Comparison of ENCODE assay signal across 8 cellular contexts in genomic region chr15:40925863-40926658, GRCh38. TPM values are rescaled to one million over a fixed set of nuclear protein-coding genes. Genes with fewer than 3 reads are reported as not detected.
DNase-seq lines count a peak whose midpoint lies in the region; ATAC-seq and TF ChIP-seq lines count a peak whose summit lies in the region.

No MANE protein-coding gene starts in this region.

- H4K8ac ChIP-seq in IMR-90 (ENCODE audit: low read depth in 2 of 2, low read length in 2 of 2): no peak overlapping the region

- no peak overlapping the region for H3K4ac ChIP-seq in IMR-90 (ENCODE audit: low read depth, low read length)

- H3K27ac ChIP-seq in IMR-90 (ENCODE audit: insufficient read depth, low read length): no peak overlapping the region
- no peak overlapping the region for H3K27ac ChIP-seq in brain microvascular endothelial cell
- no peak overlapping the region for H3K27ac ChIP-seq in mesodermal cell (ENCODE audit: low read depth, low read length, severe bottlenecking)

- no TSS peak for BruUV-seq in IMR-90 (replicated peaks; lab: Mats Ljungman, UMichigan)

- peaks cover 19% of the 10 kb centered on the region for H4K20me1 ChIP-seq in IMR-90 (ENCODE audit: insufficient read depth, low read length)

- no peaks in the 10 kb centered on the region for H3K9me3 ChIP-seq in IMR-90 (ENCODE audit: control insufficient read depth, insufficient read depth, low read length)
- H3K9me3 ChIP-seq in mesodermal cell (ENCODE audit: control insufficient read depth, low read length): no peaks in the 10 kb centered on the region

- H3K36me3 ChIP-seq in IMR-90 (ENCODE audit: control insufficient read depth, insufficient read depth, low read length): no peaks in the 10 kb centered on the region
- H3K36me3 ChIP-seq in brain microvascular endothelial cell (replicated peaks): no peaks in the 10 kb centered on the region
- no peaks in the 10 kb centered on the region for H3K36me3 ChIP-seq in mesodermal cell (ENCODE audit: control insufficient read depth, insufficient read depth, low read length)

- POLR2A ChIA-PET in IMR-90 (lab: Charles Lee; ENCODE audit: unreplicated experiment): no interaction called here

- intact Hi-C loops in IMR-90 (cut with micrococcal nuclease): no loop called here

- H3K56ac ChIP-seq in IMR-90 (ENCODE audit: extremely low read depth, insufficient read depth, low read length): no peak overlapping the region

- CTCF ChIA-PET in IMR-90 (lab: Yijun Ruan, JAX): no interaction called here

- TF ChIP-seq POLR2A in IMR-90 (IDR thresholded peaks at IDR 0.05; ENCODE audit: low read depth, low read length): no peak

- H3K4me3 ChIP-seq in IMR-90 (ENCODE audit: insufficient read depth, low read depth, low read length) (no peak overlapping the region; the same call in 1 of the 2 replicates), brain microvascular endothelial cell (ENCODE audit: low read depth, low read length) (peak overlapping the region; percentile 22), mesodermal cell (ENCODE audit: extremely low read depth, insufficient read depth, low read length, poor library complexity, severe bottlenecking) (peak overlapping the region; percentile 22)

- H2BK20ac ChIP-seq in IMR-90 (ENCODE audit: low read depth, low read length): no peak overlapping the region

- H3K23ac ChIP-seq in IMR-90 (ENCODE audit: low read depth, low read length): no peak overlapping the region

- DNase-seq in AG20443 (ENCODE audit: low spot score) (peak; percentile 48), IMR-90 (no peak), brain microvascular endothelial cell (no peak), H4 (ENCODE audit: low spot score) (no peak), iPS-NIHi7 (ENCODE audit: extremely low spot score) (no peak)
- DNase-seq in stimulated activated CD4-positive, alpha-beta T cell treated with anti-CD3 and anti-CD28 coated beads, Interleukin-2, amount 100 ng/mL, for 48 hours: no peak

- H2AK5ac ChIP-seq in IMR-90 (ENCODE audit: low read depth, low read length): no peak overlapping the region

- no peak overlapping the region for H3K18ac ChIP-seq in IMR-90 (ENCODE audit: low read depth, low read length)

- peak overlapping the region; percentile 82 for H2AFZ ChIP-seq in IMR-90 (replicated peaks; ENCODE audit: low read length, poor library complexity)

- H3K14ac ChIP-seq in IMR-90 (replicated peaks; ENCODE audit: low read depth, low read length): no peak overlapping the region

- H3K4me1 ChIP-seq in IMR-90 (ENCODE audit: control insufficient read depth, insufficient read depth, low read length) (peaks cover 9% of the 10 kb centered on the region), mesodermal cell (ENCODE audit: control insufficient read depth, insufficient read depth, low read length, poor library complexity, severe bottlenecking) (peaks cover 32% of the 10 kb centered on the region)

- H2BK15ac ChIP-seq in IMR-90 (ENCODE audit: low read depth, low read length): no peak overlapping the region

- peak overlapping the region; percentile 26; the same call in 1 of the 2 replicates for H3K4me2 ChIP-seq in IMR-90 (ENCODE audit: low read depth, low read length)

- no peak for TF ChIP-seq RAD21 in IMR-90 (IDR thresholded peaks at IDR 0.05; ENCODE audit: low read length)

- 18% methylated on average over 25 of the region's 61 CpGs; no CpG with 5 or more reads in 1 of the 2 experiments for WGBS in IMR-90 (ENCODE audit: extremely low coverage in 2 of 2, insufficient read length in 1 of 2), 2 experiments
- WGBS in mesodermal cell (ENCODE audit: insufficient coverage in 2 of 2), 2 experiments: 2% methylated on average over 50 to 52 of the region's 61 CpGs

- no peak overlapping the region for H4K5ac ChIP-seq in IMR-90 (ENCODE audit: low read depth, low read length)

- dilution Hi-C loops in IMR-90 (cut with HindIII; ENCODE audit: low sequenced_read_pairs, unreplicated experiment): no loop called here

- H2BK5ac ChIP-seq in IMR-90 (ENCODE audit: low read depth, low read length, poor library complexity, severe bottlenecking): no peak overlapping the region

- H3K9me1 ChIP-seq in IMR-90 (ENCODE audit: insufficient read depth, low read length): no peaks in the 10 kb centered on the region

- no peak overlapping the region for H4K91ac ChIP-seq in IMR-90 (ENCODE audit: insufficient read depth, low read depth, low read length)

- in situ Hi-C loops in IMR-90 (cut with MboI; ENCODE audit: low sequenced_read_pairs): no loop called here
- in situ Hi-C loops in brain microvascular endothelial cell (cut with HindIII; ENCODE audit: low pct_ligation_motif_present, low sequenced_read_pairs): no loop called here

- no peak for TF ChIP-seq CTCF in IMR-90 (conservative IDR thresholded peaks at IDR 0.05; ENCODE audit: low read depth, low read length)
- no peak for TF ChIP-seq CTCF in brain microvascular endothelial cell (IDR thresholded peaks at IDR 0.05; ENCODE audit: low read depth, low read length, missing control alignments)

- no peak overlapping the region for H2AK9ac ChIP-seq in IMR-90 (replicated peaks; ENCODE audit: low read depth, low read length, poor library complexity)

- no peak overlapping the region for H3K9ac ChIP-seq in IMR-90 (ENCODE audit: low read depth, low read length)

- ATAC-seq in IMR-90 (ENCODE audit: low read depth) (no peak; the same call in 1 of the 2 replicates), HG02852 (IDR thresholded peaks at IDR 0.05; ENCODE audit: unreplicated experiment) (no peak)

- H3K79me1 ChIP-seq in IMR-90 (ENCODE audit: low read depth in 1 of 2, low read length in 2 of 2): peaks cover 0 to 12% of the 10 kb centered on the region in 2 experiments; a peak in 2 of 4 replicates

- peaks cover 26% of the 10 kb centered on the region for H3K27me3 ChIP-seq in IMR-90 (ENCODE audit: control insufficient read depth, insufficient read depth, low read length)
- H3K27me3 ChIP-seq in brain microvascular endothelial cell (replicated peaks): peaks cover 40% of the 10 kb centered on the region

- H2BK120ac ChIP-seq in IMR-90 (ENCODE audit: low read depth, low read length): no peak overlapping the region

TF ChIP-seq in IMR-90, 13 proteins besides CTCF, POLR2A, EP300 and RAD21 (continues in another document):
- TF ChIP-seq CEBPB (IDR thresholded peaks at IDR 0.05; ENCODE audit: low read depth, low read length) (no peak), RFX5 (IDR thresholded peaks at IDR 0.05; ENCODE audit: low read depth, low read length) (no peak), NFE2L2 (IDR thresholded peaks at IDR 0.05; ENCODE audit: low read depth, low read length) (no peak), MAFK (IDR thresholded peaks at IDR 0.05; ENCODE audit: low read depth, low read length) (no peak), SMC3 (IDR thresholded peaks at IDR 0.05; ENCODE audit: low read depth, low read length) (no peak), RCOR1 (IDR thresholded peaks at IDR 0.05; ENCODE audit: insufficient replicate concordance, low read length) (no peak), FOS (IDR thresholded peaks at IDR 0.05; ENCODE audit: low read depth, low read length) (no peak), MXI1 (IDR thresholded peaks at IDR 0.05; ENCODE audit: borderline replicate concordance, low read depth, low read length) (no peak), CHD1 (IDR thresholded peaks at IDR 0.05; ENCODE audit: low read depth, low read length) (no peak), MAZ (IDR thresholded peaks at IDR 0.05; ENCODE audit: borderline replicate concordance, low read depth, low read length) (no peak), BHLHE40 (IDR thresholded peaks at IDR 0.05; ENCODE audit: low read depth, low read length) (no peak)
- TF ChIP-seq, protein P1, sequence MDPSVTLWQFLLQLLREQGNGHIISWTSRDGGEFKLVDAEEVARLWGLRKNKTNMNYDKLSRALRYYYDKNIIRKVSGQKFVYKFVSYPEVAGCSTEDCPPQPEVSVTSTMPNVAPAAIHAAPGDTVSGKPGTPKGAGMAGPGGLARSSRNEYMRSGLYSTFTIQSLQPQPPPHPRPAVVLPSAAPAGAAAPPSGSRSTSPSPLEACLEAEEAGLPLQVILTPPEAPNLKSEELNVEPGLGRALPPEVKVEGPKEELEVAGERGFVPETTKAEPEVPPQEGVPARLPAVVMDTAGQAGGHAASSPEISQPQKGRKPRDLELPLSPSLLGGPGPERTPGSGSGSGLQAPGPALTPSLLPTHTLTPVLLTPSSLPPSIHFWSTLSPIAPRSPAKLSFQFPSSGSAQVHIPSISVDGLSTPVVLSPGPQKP (IDR thresholded peaks at IDR 0.05; ENCODE audit: borderline replicate concordance, low read depth, low read length): no peak

RNA-seq across cellular contexts. Expression of gene DLL4, which starts 3.1 kb away (rescaled TPM):
- 1.7 and 1.8 TPM in 2 replicates for total RNA-seq in IMR-90 (2012; rRNA removed)
- polyA plus RNA-seq in IMR-90 (2012; rRNA removed): 3.4 and 3.6 TPM in 2 replicates
- polyA plus RNA-seq in IMR-90 (2012; cell fraction: cytosol; rRNA removed): 2.3 and 2.9 TPM in 2 replicates
- polyA plus RNA-seq in IMR-90 (2012; cell fraction: nucleus; rRNA removed; ENCODE audit: low replicate concordance): 2.4 and 5.1 TPM in 2 replicates
- polyA plus RNA-seq in mesodermal cell (2013, experiment 1 of 2): 51.5 TPM
- polyA plus RNA-seq in mesodermal cell (2013, experiment 2 of 2): 31.4 TPM
- 0.10 TPM in 1 of 2 replicates, not detected in the other for total RNA-seq in H4 (2014; rRNA removed; shearing (Covaris generic))

RNA-seq across cellular contexts. Expression of gene CHAC1, which starts 27.2 kb away (rescaled TPM):
- total RNA-seq in IMR-90 (2012; rRNA removed): 41.9 and 51.3 TPM in 2 replicates
- 72.5 and 77.8 TPM in 2 replicates for polyA plus RNA-seq in IMR-90 (2012; rRNA removed)
- polyA plus RNA-seq in IMR-90 (2012; cell fraction: cytosol; rRNA removed): 40.3 and 108 TPM in 2 replicates
- 31.6 and 74.8 TPM in 2 replicates for polyA plus RNA-seq in IMR-90 (2012; cell fraction: nucleus; rRNA removed; ENCODE audit: low replicate concordance)
- 18.9 TPM for polyA plus RNA-seq in mesodermal cell (2013, experiment 1 of 2)
- 18.7 TPM for polyA plus RNA-seq in mesodermal cell (2013, experiment 2 of 2)
- total RNA-seq in H4 (2014; rRNA removed; shearing (Covaris generic)): 28.0 and 35.4 TPM in 2 replicates

RNA-seq across cellular contexts. Expression of gene VPS18, which starts 31.8 kb away (rescaled TPM):
- total RNA-seq in IMR-90 (2012; rRNA removed): 30.0 and 32.3 TPM in 2 replicates
- polyA plus RNA-seq in IMR-90 (2012; rRNA removed): 19.3 and 20.8 TPM in 2 replicates
- polyA plus RNA-seq in IMR-90 (2012; cell fraction: cytosol; rRNA removed): 15.0 and 19.5 TPM in 2 replicates
- 15.5 and 29.3 TPM in 2 replicates for polyA plus RNA-seq in IMR-90 (2012; cell fraction: nucleus; rRNA removed; ENCODE audit: low replicate concordance)
- 15.4 TPM for polyA plus RNA-seq in mesodermal cell (2013, experiment 1 of 2)
- 14.4 TPM for polyA plus RNA-seq in mesodermal cell (2013, experiment 2 of 2)
- 13.3 and 18.5 TPM in 2 replicates for total RNA-seq in H4 (2014; rRNA removed; shearing (Covaris generic))

RNA-seq across cellular contexts. Expression of gene RHOV, which starts 52.0 kb away (rescaled TPM):
- not detected in 2 replicates for total RNA-seq in IMR-90 (2012; rRNA removed)
- 0.07 and 0.10 TPM in 2 replicates for polyA plus RNA-seq in IMR-90 (2012; rRNA removed)
- 0.05 TPM in 1 of 2 replicates, not detected in the other for polyA plus RNA-seq in IMR-90 (2012; cell fraction: cytosol; rRNA removed)
- 0.48 and 0.57 TPM in 2 replicates for polyA plus RNA-seq in IMR-90 (2012; cell fraction: nucleus; rRNA removed; ENCODE audit: low replicate concordance)
- not detected for polyA plus RNA-seq in mesodermal cell (2013, experiment 1 of 2)
- polyA plus RNA-seq in mesodermal cell (2013, experiment 2 of 2): not detected
- total RNA-seq in H4 (2014; rRNA removed; shearing (Covaris generic)): 0.41 TPM in 1 of 2 replicates, not detected in the other
